Comparison of ENCODE assay signal across 12 cellular contexts in the genomic region with DNA sequence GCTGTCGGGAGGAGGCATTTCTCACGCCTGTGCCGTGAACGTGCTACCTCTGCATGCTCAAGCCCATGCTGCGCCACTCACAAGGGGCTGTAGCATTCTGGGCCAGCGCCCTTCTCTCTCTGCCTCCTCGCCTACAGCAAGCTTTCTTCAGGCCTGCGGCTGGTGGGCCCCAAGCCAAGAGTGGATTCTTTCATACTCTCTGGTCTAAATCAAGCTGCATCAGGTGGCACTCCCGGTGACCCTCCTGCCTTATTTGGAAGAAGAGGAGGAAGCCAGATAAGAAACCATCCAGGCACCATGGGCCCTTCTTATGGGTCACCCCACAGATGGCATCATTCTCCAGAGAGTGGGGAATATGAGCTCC.
DNase-seq lines count a peak whose midpoint lies in the region; ATAC-seq, FAIRE-seq and TF ChIP-seq lines count a peak whose summit lies in the region.
"Had no signal": no experiment of that assay in that cellular context is flagged by ENCODE, and none has a peak within 500 bp of the region (broad histone marks: within the 10 kb centered on the region; RNA-seq: fewer than 3 reads in every experiment).

No MANE protein-coding gene starts in this region.

- no peak for FAIRE-seq in H54 (lab: Jason Lieb, UNC)

- peak; percentile 40 for ATAC-seq in left ventricle myocardium superior
- no peak for ATAC-seq in HG02588 (IDR thresholded peaks at IDR 0.05; ENCODE audit: unreplicated experiment)

- no peak for TF ChIP-seq POLR2A in thyroid gland (IDR thresholded peaks at IDR 0.05)
- TF ChIP-seq POLR2A in H54 (IDR thresholded peaks at IDR 0.05; ENCODE audit: low read depth, low read length) = no peak

- H3K4me1 Mint-ChIP-seq in T-helper 1 cell treated with Interleukin-12 subunit alpha and Interleukin-12 subunit beta and Interleukin-4 antibody, amounts not matched to agents 30 μg/mL and 1 μg/mL, for 36 hours (ENCODE audit: low read depth) = peaks cover 78% of the 10 kb centered on the region

- H3K4me3 Mint-ChIP-seq in T-helper 1 cell treated with Interleukin-12 subunit alpha and Interleukin-12 subunit beta and Interleukin-4 antibody, amounts not matched to agents 30 μg/mL and 1 μg/mL, for 36 hours = no peak overlapping the region

- H3K4me1 ChIP-seq in adipocyte (ENCODE audit: control insufficient read depth, insufficient read depth, low read length) (peaks cover 53% of the 10 kb centered on the region), thyroid gland (peaks cover 3 to 18% of the 10 kb centered on the region in 2 donors)

- H3K9me3 ChIP-seq in adipocyte (ENCODE audit: control insufficient read depth, low read length) (no peaks in the 10 kb centered on the region), thyroid gland (no peaks in the 10 kb centered on the region)
- H3K9me3 ChIP-seq: ascending aorta, ovary had no signal

- H3K27ac ChIP-seq in thyroid gland = peak overlapping the region in 1 of 3 donors; percentile 40
- H3K27ac ChIP-seq: 22Rv1, ascending aorta, ovary had no signal

- peaks cover 5% of the 10 kb centered on the region for H3K27me3 Mint-ChIP-seq in T-helper 1 cell treated with Interleukin-12 subunit alpha and Interleukin-12 subunit beta and Interleukin-4 antibody, amounts not matched to agents 30 μg/mL and 1 μg/mL, for 36 hours (ENCODE audit: low read depth)

- H3K36me3 ChIP-seq in adipocyte (ENCODE audit: control insufficient read depth, insufficient read depth, low read length, severe bottlenecking) (no peaks in the 10 kb centered on the region), thyroid gland (no peaks in the 10 kb centered on the region)
- H3K36me3 ChIP-seq: ascending aorta, ovary had no signal

- peak overlapping the region; percentile 12 for H3K27ac Mint-ChIP-seq in T-helper 1 cell treated with Interleukin-12 subunit alpha and Interleukin-12 subunit beta and Interleukin-4 antibody, amounts not matched to agents 30 μg/mL and 1 μg/mL, for 36 hours

- intact Hi-C loops in left ventricle myocardium superior (cut with micrococcal nuclease) (no loop called here), thyroid gland (cut with DNase I) (no loop called here)

- TF ChIP-seq CTCF in thyroid gland (IDR thresholded peaks at IDR 0.05) = no peak

- H3K9ac ChIP-seq in adipocyte (ENCODE audit: low read length) = peak overlapping the region; percentile 16

- no peak for DNase-seq in T-helper 1 cell
- peak; percentile 61 for DNase-seq in adipocyte (ENCODE audit: low read depth)
- DNase-seq in left ventricle myocardium superior = peak; percentile 66
- DNase-seq in thyroid gland = peak; percentile 27 to 49
- DNase-seq in H54 (ENCODE audit: insufficient read length, low spot score) = no peak
- no peak for DNase-seq in iPS-NIHi11 (ENCODE audit: low spot score)
- DNase-seq: glutamatergic neuron had no signal

- H3K27me3 ChIP-seq in adipocyte (replicated peaks; ENCODE audit: control insufficient read depth, insufficient read depth, low read length) (no peaks in the 10 kb centered on the region), thyroid gland (no peaks in the 10 kb centered on the region)
- H3K27me3 ChIP-seq: ascending aorta, ovary had no signal

- no peaks in the 10 kb centered on the region for H3K9me3 Mint-ChIP-seq in T-helper 1 cell treated with Interleukin-12 subunit alpha and Interleukin-12 subunit beta and Interleukin-4 antibody, amounts not matched to agents 30 μg/mL and 1 μg/mL, for 36 hours

- WGBS in thyroid gland, 2 donors = 73 to 87% methylated on average over 7 to 9 of the region's 9 CpGs

- H3K4me3 ChIP-seq in adipocyte (ENCODE audit: low read length) = peak overlapping the region; percentile 33
- no peak overlapping the region for H3K4me3 ChIP-seq in thyroid gland (replicated peaks in 1 of 3)
- H3K4me3 ChIP-seq: ascending aorta, ovary had no signal

- no peaks in the 10 kb centered on the region for H3K36me3 Mint-ChIP-seq in T-helper 1 cell treated with Interleukin-12 subunit alpha and Interleukin-12 subunit beta and Interleukin-4 antibody, amounts not matched to agents 30 μg/mL and 1 μg/mL, for 36 hours (ENCODE audit: low read depth)

Comparison
In these comparisons a context has a peak if more than half of its experiments do, and no peak if none do; other contexts are left out.
1. DNase-seq: peak in adipocyte (single experiment), left ventricle myocardium superior (single experiment) and thyroid gland (2 of 2); none in T-helper 1 cell (0 of 5), H54 (single experiment) and iPS-NIHi11 (single experiment).